8 cellular contexts compared by ENCODE assay signal in genomic region chr6:44630125-44631028, GRCh38.
DNase-seq lines count a peak whose midpoint lies in the region; ATAC-seq and TF ChIP-seq lines count a peak whose summit lies in the region.

No MANE protein-coding gene starts in this region.

- CTCF ChIA-PET in BJ (lab: Yijun Ruan, JAX) = interaction anchor here (0.6 to 5.0 kb wide), 34 partner anchors 9 to 1316 kb away, joined by 3 to 41 read pairs (median 4); no protein-coding TSS in a partner anchor

- TF ChIP-seq CTCF in BJ (IDR thresholded peaks at IDR 0.05; ENCODE audit: insufficient read depth, low read depth, low read length) = peak; percentile 83

- H3K4me3 ChIP-seq in BJ (ENCODE audit: low read depth, low read length) = no peak overlapping the region

- H3K36me3 ChIP-seq in BJ (ENCODE audit: control insufficient read depth, insufficient read depth, low read length) = no peaks in the 10 kb centered on the region

- H3K27me3 ChIP-seq in BJ (ENCODE audit: control insufficient read depth, insufficient read depth, low read length) = peaks cover 7% of the 10 kb centered on the region

- DNase-seq in BJ (ENCODE audit: low read depth) = no peak
- peak; percentile 41 for DNase-seq in GM19240 (ENCODE audit: insufficient read length, low spot score)
- peak; percentile 85 for DNase-seq in NCI-H82 (lab: John Stamatoyannopoulos, UW)
- DNase-seq in activated T-helper 9 cell treated with anti-CD3 and anti-CD28 coated beads, Interleukin-2, amount 50 U/mL, for 16 hours (ENCODE audit: low read depth) = peak; percentile 12
- peak; percentile 36 for DNase-seq in left cardiac atrium
- DNase-seq in stimulated activated CD4-positive, alpha-beta T cell treated with anti-CD3 and anti-CD28 coated beads, Interleukin-2, amount 100 ng/mL, for 24 hours = peak; percentile 49 to 51
- no peak for DNase-seq in NCI-H2196 treated with DMSO at 0.1 percent for 48 hours (lab: John Stamatoyannopoulos, UW; ENCODE audit: unreplicated experiment)
- DNase-seq in NCI-H1092 treated with DMSO at 0.1 percent for 48 hours (lab: John Stamatoyannopoulos, UW) = no peak

- POLR2A ChIA-PET in BJ (lab: Charles Lee) = no interaction called here

- ATAC-seq in left cardiac atrium = peak; percentile 64 to 73

- intact Hi-C loops in left cardiac atrium (cut with DNase I) = no loop called here

Comparison
In these comparisons a context has a peak if more than half of its experiments do, and no peak if none do; other contexts are left out.
1. DNase-seq: peak in GM19240 (single experiment), NCI-H82 (single experiment), activated T-helper 9 cell treated with anti-CD3 and anti-CD28 coated beads, Interleukin-2, amount 50 U/mL, for 16 hours (single experiment), left cardiac atrium (single experiment) and stimulated activated CD4-positive, alpha-beta T cell treated with anti-CD3 and anti-CD28 coated beads, Interleukin-2, amount 100 ng/mL, for 24 hours (2 of 2); none in BJ (single experiment), NCI-H2196 treated with DMSO at 0.1 percent for 48 hours (single experiment) and NCI-H1092 treated with DMSO at 0.1 percent for 48 hours (single experiment).